1 cellular context compared by ENCODE assay signal in genomic region chr10:73039635-73040034, GRCh38.
A peak's percentile ranks its signal among the peaks of the same experiment; 100 is the strongest.
TF ChIP-seq lines count a peak whose summit lies in the region.

No MANE protein-coding gene starts in this region.

TF ChIP-seq in K562, 482 proteins besides CTCF, POLR2A, EP300 and RAD21 (continued from another document):
- peak; percentile 25 for TF ChIP-seq ATF3 (IDR thresholded peaks at IDR 0.05)
- no peak for TF ChIP-seq ATF3 (CRISPR knock-in tag; conservative IDR thresholded peaks at IDR 0.05)
- TF ChIP-seq NFE2 (IDR thresholded peaks at IDR 0.05; ENCODE audit: low read depth) = 0 out of 2 replicates have a peak, but pooled peaks have one; percentile 3
TF ChIP-seq in K562: peak in this region for 3.
